19 cellular contexts compared by ENCODE assay signal in the genomic region with DNA sequence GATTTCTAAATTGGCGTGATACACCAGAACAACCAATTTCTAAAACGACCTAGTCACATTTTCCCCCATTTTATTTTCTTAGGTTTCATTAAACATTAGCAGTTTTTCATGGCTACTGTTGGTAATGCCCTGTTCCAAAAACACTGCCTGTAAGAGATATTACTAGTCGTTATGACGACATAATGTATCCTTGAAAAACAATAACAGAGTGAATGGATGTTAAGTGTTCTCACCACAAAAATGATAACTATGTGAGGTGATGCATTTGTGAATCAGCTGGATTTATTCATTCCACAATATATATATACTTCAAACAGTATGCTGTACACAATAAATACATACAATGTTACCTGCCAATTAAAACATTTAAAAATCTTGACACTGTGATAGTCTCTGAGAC.
DNase-seq lines count a peak whose midpoint lies in the region; ATAC-seq and TF ChIP-seq lines count a peak whose summit lies in the region.
"Had no signal": no experiment of that assay in that cellular context is flagged by ENCODE, and none has a peak within 500 bp of the region (broad histone marks: within the 10 kb centered on the region; RNA-seq: fewer than 3 reads in every experiment).

No MANE protein-coding gene starts in this region.

- no peak for TF ChIP-seq CTCF in astrocyte of the spinal cord (IDR thresholded peaks at IDR 0.05; ENCODE audit: low read depth, low read length)

- in situ Hi-C loops in astrocyte of the spinal cord (cut with HindIII; ENCODE audit: low sequenced_read_pairs) = no loop called here

- no peak overlapping the region for H3K27ac Mint-ChIP-seq in activated naive CD8-positive, alpha-beta T cell treated with anti-CD3 and anti-CD28 coated beads, Interleukin-2, amount 50 U/mL, for 24 hours
- no peak overlapping the region for H3K27ac Mint-ChIP-seq in immature natural killer cell
- H3K27ac Mint-ChIP-seq in activated naive CD4-positive, alpha-beta T cell treated with anti-CD3 and anti-CD28 coated beads, Interleukin-2, amount 10 ng/mL, durations not matched to agents 7 days and 5 days = no peak overlapping the region
- H3K27ac Mint-ChIP-seq: activated CD4-positive, alpha-beta memory T cell treated with anti-CD3 and anti-CD28 coated beads, Interleukin-2, amount 10 ng/mL, durations not matched to agents 7 days and 5 days; dendritic cell treated with granulocyte-macrophage colony-stimulating factor and Interleukin-4, amounts not matched to agents 40 ng/mL and 50 ng/mL, for 4 days had no signal

- H3K4me3 ChIP-seq in astrocyte of the spinal cord (ENCODE audit: low read depth, low read length) = no peak overlapping the region
- H3K4me3 ChIP-seq: prostate gland, stomach had no signal

- H3K9me3 Mint-ChIP-seq in activated naive CD8-positive, alpha-beta T cell treated with anti-CD3 and anti-CD28 coated beads, Interleukin-2, amount 50 U/mL, for 24 hours = peaks cover 4% of the 10 kb centered on the region
- H3K9me3 Mint-ChIP-seq in immature natural killer cell = peaks cover 4 to 24% (median 9%) of the 10 kb centered on the region in 6 donors
- no peaks in the 10 kb centered on the region for H3K9me3 Mint-ChIP-seq in activated naive CD4-positive, alpha-beta T cell treated with anti-CD3 and anti-CD28 coated beads, Interleukin-2, amount 10 ng/mL, durations not matched to agents 7 days and 5 days
- H3K9me3 Mint-ChIP-seq: activated CD4-positive, alpha-beta memory T cell treated with anti-CD3 and anti-CD28 coated beads, Interleukin-2, amount 10 ng/mL, durations not matched to agents 7 days and 5 days; dendritic cell treated with granulocyte-macrophage colony-stimulating factor and Interleukin-4, amounts not matched to agents 40 ng/mL and 50 ng/mL, for 4 days had no signal

- H3K4me3 Mint-ChIP-seq in activated naive CD8-positive, alpha-beta T cell treated with anti-CD3 and anti-CD28 coated beads, Interleukin-2, amount 50 U/mL, for 24 hours = no peak overlapping the region
- no peak overlapping the region for H3K4me3 Mint-ChIP-seq in immature natural killer cell
- H3K4me3 Mint-ChIP-seq in activated naive CD4-positive, alpha-beta T cell treated with anti-CD3 and anti-CD28 coated beads, Interleukin-2, amount 10 ng/mL, durations not matched to agents 7 days and 5 days = no peak overlapping the region
- H3K4me3 Mint-ChIP-seq: activated CD4-positive, alpha-beta memory T cell treated with anti-CD3 and anti-CD28 coated beads, Interleukin-2, amount 10 ng/mL, durations not matched to agents 7 days and 5 days; dendritic cell treated with granulocyte-macrophage colony-stimulating factor and Interleukin-4, amounts not matched to agents 40 ng/mL and 50 ng/mL, for 4 days had no signal

- no peak for ATAC-seq in activated naive CD8-positive, alpha-beta T cell treated with anti-CD3 and anti-CD28 coated beads, Interleukin-2, amount 50 U/mL, for 24 hours
- ATAC-seq: esophagus mucosa had no signal

- H3K4me1 Mint-ChIP-seq in activated naive CD8-positive, alpha-beta T cell treated with anti-CD3 and anti-CD28 coated beads, Interleukin-2, amount 50 U/mL, for 24 hours = no peaks in the 10 kb centered on the region
- H3K4me1 Mint-ChIP-seq in immature natural killer cell = no peaks in the 10 kb centered on the region
- no peaks in the 10 kb centered on the region for H3K4me1 Mint-ChIP-seq in activated naive CD4-positive, alpha-beta T cell treated with anti-CD3 and anti-CD28 coated beads, Interleukin-2, amount 10 ng/mL, durations not matched to agents 7 days and 5 days
- H3K4me1 Mint-ChIP-seq: activated CD4-positive, alpha-beta memory T cell treated with anti-CD3 and anti-CD28 coated beads, Interleukin-2, amount 10 ng/mL, durations not matched to agents 7 days and 5 days had no signal

- no peaks in the 10 kb centered on the region for H3K36me3 Mint-ChIP-seq in activated naive CD8-positive, alpha-beta T cell treated with anti-CD3 and anti-CD28 coated beads, Interleukin-2, amount 50 U/mL, for 24 hours (ENCODE audit: low read depth)
- H3K36me3 Mint-ChIP-seq in immature natural killer cell = no peaks in the 10 kb centered on the region
- no peaks in the 10 kb centered on the region for H3K36me3 Mint-ChIP-seq in activated naive CD4-positive, alpha-beta T cell treated with anti-CD3 and anti-CD28 coated beads, Interleukin-2, amount 10 ng/mL, durations not matched to agents 7 days and 5 days

- peak; percentile 5 for DNase-seq in AG08396 (ENCODE audit: low spot score)
- DNase-seq in HS-5 (ENCODE audit: low read depth) = peak; percentile 58
- peak; percentile 73 for DNase-seq in astrocyte of the spinal cord (ENCODE audit: low read depth, low spot score)
- peak; percentile 44 for DNase-seq in glomerular visceral epithelial cell (ENCODE audit: extremely low spot score)
- no peak for DNase-seq in activated naive CD8-positive, alpha-beta T cell treated with anti-CD3 and anti-CD28 coated beads, Interleukin-2, amount 50 U/mL, for 24 hours
- DNase-seq in immature natural killer cell = no peak
- DNase-seq in activated naive CD4-positive, alpha-beta T cell treated with anti-CD3 and anti-CD28 coated beads, Interleukin-2, amount 10 ng/mL, durations not matched to agents 7 days and 5 days = no peak
- DNase-seq in activated CD4-positive, CD25-positive, alpha-beta regulatory T cell (lab: John Stamatoyannopoulos, UW) = no peak
- DNase-seq: activated CD4-positive, alpha-beta memory T cell treated with anti-CD3 and anti-CD28 coated beads, Interleukin-2, amount 10 ng/mL, durations not matched to agents 7 days and 5 days; AML-193; amniotic stem cell; Karpas-422; NCI-H1694; NCI-H510A treated with DMSO at 0.1 percent for 48 hours; OCI-M1; stomach had no signal

- CTCF ChIA-PET in activated naive CD4-positive, alpha-beta T cell treated with anti-CD3 and anti-CD28 coated beads, Interleukin-2, amount 10 ng/mL, durations not matched to agents 7 days and 5 days (lab: Charles Lee) = no interaction called here

- no peaks in the 10 kb centered on the region for H3K27me3 Mint-ChIP-seq in activated naive CD8-positive, alpha-beta T cell treated with anti-CD3 and anti-CD28 coated beads, Interleukin-2, amount 50 U/mL, for 24 hours
- no peaks in the 10 kb centered on the region for H3K27me3 Mint-ChIP-seq in immature natural killer cell (ENCODE audit: low read depth in 3 of 3)
- H3K27me3 Mint-ChIP-seq in activated naive CD4-positive, alpha-beta T cell treated with anti-CD3 and anti-CD28 coated beads, Interleukin-2, amount 10 ng/mL, durations not matched to agents 7 days and 5 days = no peaks in the 10 kb centered on the region
- H3K27me3 Mint-ChIP-seq: activated CD4-positive, alpha-beta memory T cell treated with anti-CD3 and anti-CD28 coated beads, Interleukin-2, amount 10 ng/mL, durations not matched to agents 7 days and 5 days; dendritic cell treated with granulocyte-macrophage colony-stimulating factor and Interleukin-4, amounts not matched to agents 40 ng/mL and 50 ng/mL, for 4 days had no signal

Comparison
In these comparisons a context has a peak if more than half of its experiments do, and no peak if none do; other contexts are left out.
1. DNase-seq: peak in AG08396 (single experiment), HS-5 (single experiment), astrocyte of the spinal cord (single experiment) and glomerular visceral epithelial cell (single experiment); none in activated naive CD8-positive, alpha-beta T cell treated with anti-CD3 and anti-CD28 coated beads, Interleukin-2, amount 50 U/mL, for 24 hours (single experiment), immature natural killer cell (0 of 3), activated naive CD4-positive, alpha-beta T cell treated with anti-CD3 and anti-CD28 coated beads, Interleukin-2, amount 10 ng/mL, durations not matched to agents 7 days and 5 days (single experiment) and activated CD4-positive, CD25-positive, alpha-beta regulatory T cell (0 of 4).